Comparison of ENCODE assay signal across 17 cellular contexts in the genomic region with DNA sequence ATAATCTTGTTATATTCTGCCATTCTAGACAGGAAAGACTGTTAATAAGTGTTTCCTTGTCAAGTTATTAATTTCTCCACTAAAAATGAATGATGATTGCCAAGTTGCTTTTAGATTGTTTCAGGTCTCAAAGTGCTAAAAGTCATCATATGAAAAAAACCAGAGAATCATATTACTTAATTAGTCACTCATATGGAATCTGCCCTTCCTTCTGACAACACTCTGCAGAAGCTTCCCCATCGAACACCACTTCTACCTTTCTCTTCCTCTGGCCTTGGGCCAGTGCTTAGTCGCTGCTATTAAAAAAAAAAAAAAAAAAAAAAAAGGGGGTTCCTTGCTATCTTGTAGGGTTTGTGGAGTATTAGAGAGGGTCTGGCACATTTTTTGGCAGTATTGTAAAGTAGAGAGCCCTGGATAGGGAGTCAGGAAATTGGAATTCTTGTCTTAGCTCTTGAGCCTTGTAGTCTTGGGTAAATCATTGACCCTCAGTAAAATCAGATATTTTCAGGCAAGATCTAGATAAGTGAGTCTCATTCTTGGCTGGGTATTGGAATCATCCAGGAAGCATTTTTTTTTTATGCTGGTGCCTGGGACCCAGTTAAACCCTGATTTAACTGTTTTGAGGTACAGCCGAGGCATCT.
DNase-seq lines count a peak whose midpoint lies in the region; ATAC-seq, FAIRE-seq and TF ChIP-seq lines count a peak whose summit lies in the region.
"Had no signal": no experiment of that assay in that cellular context is flagged by ENCODE, and none has a peak within 500 bp of the region (broad histone marks: within the 10 kb centered on the region; RNA-seq: fewer than 3 reads in every experiment).

No MANE protein-coding gene starts in this region.

- peak overlapping the region; percentile 55 for H3K27ac Mint-ChIP-seq in activated B cell treated with CpG ODN at 0.5 μM for 24 hours
- H3K27ac Mint-ChIP-seq in activated naive CD8-positive, alpha-beta T cell treated with anti-CD3 and anti-CD28 coated beads for 36 hours: no peak overlapping the region
- H3K27ac Mint-ChIP-seq: activated T-helper 17 cell treated with anti-CD3 and anti-CD28 coated beads, Interleukin-2, amount 50 U/mL, for 72 hours; immature natural killer cell had no signal

- FAIRE-seq in A549 (lab: Jason Lieb, UNC): no peak
- FAIRE-seq: G401.6 had no signal

- no peak for TF ChIP-seq RAD21 in A549 (conservative IDR thresholded peaks at IDR 0.05 in 1 of 2, IDR thresholded peaks at IDR 0.05 in 1 of 2)

- no peak for TF ChIP-seq EP300 in A549 (IDR thresholded peaks at IDR 0.05)

- H3K27ac ChIP-seq in A549: peak overlapping the region; percentile 72 to 82
- H3K27ac ChIP-seq: spleen, transverse colon had no signal

- peak; percentile 47 to 71 for DNase-seq in A549 (ENCODE audit: low read depth in 1 of 2, low spot score in 1 of 2)
- DNase-seq in HT-29 (ENCODE audit: low spot score): peak; percentile 64
- no peak for DNase-seq in activated B cell treated with CpG ODN at 0.5 μM for 24 hours
- DNase-seq in kidney epithelial cell (ENCODE audit: low read depth): peak; percentile 68
- no peak for DNase-seq in stimulated activated CD4-positive, alpha-beta T cell treated with anti-CD3 and anti-CD28 coated beads, Interleukin-4, amount 100 ng/mL, for 1 hour
- DNase-seq in putamen (ENCODE audit: low spot score): no peak
- DNase-seq in activated naive CD8-positive, alpha-beta T cell treated with anti-CD3 and anti-CD28 coated beads for 36 hours: no peak
- DNase-seq: activated CD4-positive, CD25-positive, alpha-beta regulatory T cell treated with anti-CD3 and anti-CD28 coated beads, Interleukin-2, amount 50 U/mL, for 72 hours; caudate nucleus; immature natural killer cell; NCI-H1092 treated with DMSO at 0.1 percent for 48 hours; NCI-H774; spleen; transverse colon had no signal

- H3K36me3 Mint-ChIP-seq in activated B cell treated with CpG ODN at 0.5 μM for 24 hours (ENCODE audit: low read depth): no peaks in the 10 kb centered on the region
- no peaks in the 10 kb centered on the region for H3K36me3 Mint-ChIP-seq in activated naive CD8-positive, alpha-beta T cell treated with anti-CD3 and anti-CD28 coated beads for 36 hours
- H3K36me3 Mint-ChIP-seq: immature natural killer cell had no signal

- POLR2A ChIA-PET in A549 (lab: Yijun Ruan, JAX): interaction anchor here (0.6 kb wide), 1 partner anchor 199 kb away, joined by 3 read pairs; no protein-coding TSS in a partner anchor
- POLR2A ChIA-PET in activated B cell treated with CpG ODN at 0.5 μM for 24 hours (lab: Charles Lee): interaction anchor here (0.6 to 1.5 kb wide), 5 partner anchors 8 to 39 kb away, joined by 3 to 7 read pairs (median 4); no protein-coding TSS in a partner anchor

- no peaks in the 10 kb centered on the region for H3K9me3 Mint-ChIP-seq in activated B cell treated with CpG ODN at 0.5 μM for 24 hours
- no peaks in the 10 kb centered on the region for H3K9me3 Mint-ChIP-seq in activated naive CD8-positive, alpha-beta T cell treated with anti-CD3 and anti-CD28 coated beads for 36 hours
- H3K9me3 Mint-ChIP-seq: activated T-helper 17 cell treated with anti-CD3 and anti-CD28 coated beads, Interleukin-2, amount 50 U/mL, for 72 hours had no signal

- H3K4me1 ChIP-seq in A549: peaks cover 40% of the 10 kb centered on the region

- 0% methylated on average over 3 of the region's 3 CpGs for WGBS in A549 (ENCODE audit: missing lambda C conversion rate)

- no peak for TF ChIP-seq POLR2A in A549 (IDR thresholded peaks at IDR 0.05; ENCODE audit: low read length)

- CTCF ChIA-PET in A549 (lab: Yijun Ruan, JAX): interaction anchor here (0.6 kb wide), 2 partner anchors 11 to 755 kb away, joined by 3 read pairs; no protein-coding TSS in a partner anchor
- CTCF ChIA-PET in activated B cell treated with CpG ODN at 0.5 μM for 24 hours (lab: Charles Lee): no interaction called here

- H3K36me3 ChIP-seq in kidney epithelial cell (ENCODE audit: control insufficient read depth, insufficient read depth, low read length): no peaks in the 10 kb centered on the region
- H3K36me3 ChIP-seq: spleen, transverse colon had no signal

- peaks cover 42% of the 10 kb centered on the region for H3K4me1 Mint-ChIP-seq in activated B cell treated with CpG ODN at 0.5 μM for 24 hours
- no peaks in the 10 kb centered on the region for H3K4me1 Mint-ChIP-seq in activated naive CD8-positive, alpha-beta T cell treated with anti-CD3 and anti-CD28 coated beads for 36 hours
- H3K4me1 Mint-ChIP-seq: activated T-helper 17 cell treated with anti-CD3 and anti-CD28 coated beads, Interleukin-2, amount 50 U/mL, for 72 hours; immature natural killer cell had no signal

- H3K27me3 Mint-ChIP-seq in activated B cell treated with CpG ODN at 0.5 μM for 24 hours: no peaks in the 10 kb centered on the region
- H3K27me3 Mint-ChIP-seq in activated naive CD8-positive, alpha-beta T cell treated with anti-CD3 and anti-CD28 coated beads for 36 hours: no peaks in the 10 kb centered on the region

- peak overlapping the region; percentile 69 for H3K4me2 ChIP-seq in A549

- no peak overlapping the region for H3K4me3 Mint-ChIP-seq in activated B cell treated with CpG ODN at 0.5 μM for 24 hours
- H3K4me3 Mint-ChIP-seq in activated naive CD8-positive, alpha-beta T cell treated with anti-CD3 and anti-CD28 coated beads for 36 hours: no peak overlapping the region
- H3K4me3 Mint-ChIP-seq: activated T-helper 17 cell treated with anti-CD3 and anti-CD28 coated beads, Interleukin-2, amount 50 U/mL, for 72 hours; immature natural killer cell had no signal

- H3K9me3 ChIP-seq in A549: no peaks in the 10 kb centered on the region
- H3K9me3 ChIP-seq: spleen, transverse colon had no signal

- H3K4me3 ChIP-seq in A549 (no peak overlapping the region; the same call in 2 of the 3 replicates), kidney epithelial cell (ENCODE audit: low read depth, low read length) (no peak overlapping the region)
- H3K4me3 ChIP-seq: spleen, transverse colon had no signal

- TF ChIP-seq CTCF in A549 (IDR thresholded peaks at IDR 0.05) (no peak), activated B cell treated with CpG ODN at 0.5 μM for 24 hours (IDR thresholded peaks at IDR 0.05) (no peak), kidney epithelial cell (IDR thresholded peaks at IDR 0.05; ENCODE audit: insufficient read depth, low read length, poor library complexity, severe bottlenecking) (no peak)

- intact Hi-C loops in activated B cell treated with CpG ODN at 0.5 μM for 24 hours (cut with micrococcal nuclease): no loop called here

- no peaks in the 10 kb centered on the region for H3K27me3 ChIP-seq in kidney epithelial cell (ENCODE audit: control insufficient read depth, insufficient read depth, low read length)
- H3K27me3 ChIP-seq: spleen, transverse colon had no signal

- peak; percentile 89 to 90 for ATAC-seq in A549
- no peak for ATAC-seq in activated B cell treated with CpG ODN at 0.5 μM for 24 hours (ENCODE audit: low read depth)
- ATAC-seq in GM21717 (IDR thresholded peaks at IDR 0.05; ENCODE audit: unreplicated experiment): no peak
- ATAC-seq: activated T-helper 17 cell treated with anti-CD3 and anti-CD28 coated beads, Interleukin-2, amount 50 U/mL, for 72 hours had no signal

TF ChIP-seq in A549, 52 proteins besides CTCF, POLR2A, EP300 and RAD21:
- TF ChIP-seq FOSL2 (IDR thresholded peaks at IDR 0.05) (no peak), FOSL2 (CRISPR knock-in tag; IDR thresholded peaks at IDR 0.05) (peak; percentile 63), CHD2 (IDR thresholded peaks at IDR 0.05; ENCODE audit: low read length, partially characterized antibody) (no peak), GATA3 (IDR thresholded peaks at IDR 0.05; ENCODE audit: borderline replicate concordance) (peak; percentile 42; the same call in 1 of the 2 replicates), HEYL (CRISPR knock-in tag; IDR thresholded peaks at IDR 0.05) (no peak)
- TF ChIP-seq, protein P1, sequence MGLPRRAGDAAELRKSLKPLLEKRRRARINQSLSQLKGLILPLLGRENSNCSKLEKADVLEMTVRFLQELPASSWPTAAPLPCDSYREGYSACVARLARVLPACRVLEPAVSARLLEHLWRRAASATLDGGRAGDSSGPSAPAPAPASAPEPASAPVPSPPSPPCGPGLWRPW (IDR thresholded peaks at IDR 0.05): no peak

Comparison
In these comparisons a context has a peak if more than half of its experiments do, and no peak if none do; other contexts are left out.
1. ATAC-seq: peak in A549 (2 of 2); none in activated B cell treated with CpG ODN at 0.5 μM for 24 hours (single experiment) and GM21717 (single experiment).
2. DNase-seq: peak in A549 (2 of 2), HT-29 (single experiment) and kidney epithelial cell (single experiment); none in activated B cell treated with CpG ODN at 0.5 μM for 24 hours (single experiment), stimulated activated CD4-positive, alpha-beta T cell treated with anti-CD3 and anti-CD28 coated beads, Interleukin-4, amount 100 ng/mL, for 1 hour (single experiment), putamen (single experiment) and activated naive CD8-positive, alpha-beta T cell treated with anti-CD3 and anti-CD28 coated beads for 36 hours (single experiment).